ENCODE assay signal across 9 cellular contexts in the genomic region with DNA sequence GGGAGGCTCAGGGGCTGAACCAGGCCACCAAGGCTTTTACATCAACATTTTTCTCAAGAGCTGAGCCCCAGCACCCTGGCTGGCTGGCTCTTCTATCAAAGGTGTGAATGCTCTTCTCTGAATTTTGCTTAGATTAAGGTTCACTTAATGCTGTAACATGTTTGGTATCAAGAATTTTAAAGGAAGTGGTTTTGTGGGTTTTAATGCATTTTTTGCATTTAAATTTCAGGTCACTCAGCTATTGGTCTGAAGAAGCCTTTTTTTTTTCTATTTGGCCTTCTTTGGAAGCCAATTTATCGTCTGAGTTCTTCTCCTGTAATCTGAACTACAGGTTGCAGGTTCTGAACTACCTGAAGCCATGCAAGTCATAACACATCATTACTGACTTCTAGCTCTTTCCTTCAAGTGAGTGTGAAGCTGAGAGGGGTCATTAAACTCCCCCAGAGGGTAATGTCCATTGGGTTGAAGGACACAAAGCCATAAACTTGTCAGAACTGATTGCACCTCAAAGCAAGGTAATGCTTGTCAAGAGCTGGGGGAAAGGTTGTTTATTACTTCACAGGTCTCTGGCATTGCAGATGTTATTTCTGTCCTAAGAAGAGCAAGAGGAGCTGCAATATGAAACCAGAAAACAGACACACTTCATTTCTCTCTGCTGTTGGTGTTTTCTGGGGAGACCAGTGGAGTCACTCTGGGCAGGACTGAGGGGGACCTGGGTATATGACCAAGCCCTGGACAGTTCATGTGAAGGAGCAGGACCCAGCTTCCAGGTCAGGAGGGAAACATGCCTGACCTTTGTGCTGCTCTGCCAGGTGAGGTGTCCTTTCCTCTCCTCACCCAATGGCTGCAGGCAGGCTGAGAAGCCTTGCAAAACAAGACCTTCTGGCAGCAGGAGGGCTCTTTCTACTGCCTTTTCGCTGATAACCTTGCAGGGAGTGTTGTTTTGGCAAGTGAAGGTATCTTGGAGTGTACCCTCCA. TPM values are rescaled to one million over a fixed set of nuclear protein-coding genes. Genes with fewer than 3 reads are reported as not detected.
DNase-seq lines count a peak whose midpoint lies in the region; ATAC-seq and TF ChIP-seq lines count a peak whose summit lies in the region.
"Had no signal": no experiment of that assay in that cellular context is flagged by ENCODE, and none has a peak within 500 bp of the region (broad histone marks: within the 10 kb centered on the region; RNA-seq: fewer than 3 reads in every experiment).

No MANE protein-coding gene starts in this region.

- ATAC-seq in GM18517 (IDR thresholded peaks at IDR 0.05; ENCODE audit: unreplicated experiment) (peak; percentile 62), HG02759 (IDR thresholded peaks at IDR 0.05; ENCODE audit: unreplicated experiment) (peak; percentile 55), body of pancreas (no peak), SK-N-SH treated with all-trans-retinoic acid at 6 μM for 48 hours (no peak; the same call in 2 of the 3 replicates)
- peak; percentile 92 for ATAC-seq in activated CD8-positive, alpha-beta T cell treated with anti-CD3 and anti-CD28 coated beads, Interleukin-2, amount 10 ng/mL, durations not matched to agents 7 days and 5 days

- DNase-seq in activated CD8-positive, alpha-beta T cell treated with anti-CD3 and anti-CD28 coated beads, Interleukin-2, amount 10 ng/mL, durations not matched to agents 7 days and 5 days, result peak; percentile 72
- DNase-seq in nephron progenitor cell, result no peak
- no peak for DNase-seq in body of pancreas
- DNase-seq in mesenteric fat pad (ENCODE audit: low spot score), result no peak
- DNase-seq in HCEC 1CT, result no peak
- DNase-seq: NCI-H2029 treated with DMSO at 0.1 percent for 48 hours had no signal

- no peaks in the 10 kb centered on the region for H3K36me3 ChIP-seq in body of pancreas (replicated peaks in 1 of 2; ENCODE audit: insufficient read depth in 1 of 2, low read depth in 2 of 2)

- H3K27ac Mint-ChIP-seq in activated CD8-positive, alpha-beta T cell treated with anti-CD3 and anti-CD28 coated beads, Interleukin-2, amount 10 ng/mL, durations not matched to agents 7 days and 5 days, result peak overlapping the region; percentile 86
- peak overlapping the region; percentile 31 for H3K27ac Mint-ChIP-seq in nephron progenitor cell

- peaks cover 66% of the 10 kb centered on the region for H3K4me1 Mint-ChIP-seq in activated CD8-positive, alpha-beta T cell treated with anti-CD3 and anti-CD28 coated beads, Interleukin-2, amount 10 ng/mL, durations not matched to agents 7 days and 5 days (ENCODE audit: low read depth)
- H3K4me1 Mint-ChIP-seq in nephron progenitor cell, result peaks cover 80% of the 10 kb centered on the region

- H3K4me1 ChIP-seq in body of pancreas, result peaks cover 15% of the 10 kb centered on the region

- no peak for TF ChIP-seq POLR2A in body of pancreas (IDR thresholded peaks at IDR 0.05)

- intact Hi-C loops in body of pancreas (cut with DNase I), result no loop called here

- H3K27ac ChIP-seq in body of pancreas, result no peak overlapping the region

- TF ChIP-seq CTCF in nephron progenitor cell (IDR thresholded peaks at IDR 0.05) (no peak), body of pancreas (IDR thresholded peaks at IDR 0.05) (no peak)

- peaks cover 62% of the 10 kb centered on the region for H3K36me3 Mint-ChIP-seq in activated CD8-positive, alpha-beta T cell treated with anti-CD3 and anti-CD28 coated beads, Interleukin-2, amount 10 ng/mL, durations not matched to agents 7 days and 5 days (ENCODE audit: low read depth)
- H3K36me3 Mint-ChIP-seq in nephron progenitor cell (ENCODE audit: low read depth), result no peaks in the 10 kb centered on the region

- H3K9me3 ChIP-seq in body of pancreas, result no peaks in the 10 kb centered on the region

- no peaks in the 10 kb centered on the region for H3K27me3 ChIP-seq in body of pancreas

- peaks cover 8% of the 10 kb centered on the region for H3K9me3 Mint-ChIP-seq in activated CD8-positive, alpha-beta T cell treated with anti-CD3 and anti-CD28 coated beads, Interleukin-2, amount 10 ng/mL, durations not matched to agents 7 days and 5 days (ENCODE audit: insufficient read depth)
- no peaks in the 10 kb centered on the region for H3K9me3 Mint-ChIP-seq in nephron progenitor cell

- CTCF ChIA-PET in activated CD8-positive, alpha-beta T cell treated with anti-CD3 and anti-CD28 coated beads, Interleukin-2, amount 10 ng/mL, durations not matched to agents 7 days and 5 days (lab: Charles Lee), result interaction anchor here (0.6 to 2.0 kb wide), 13 partner anchors 11 to 752 kb away, joined by 3 to 7 read pairs (median 4); a partner anchor contains a TSS

- WGBS in body of pancreas, 2 donors, result 45% methylated on average over 2 of the region's 2 CpGs

- peak overlapping the region; percentile 43 for H3K4me3 Mint-ChIP-seq in activated CD8-positive, alpha-beta T cell treated with anti-CD3 and anti-CD28 coated beads, Interleukin-2, amount 10 ng/mL, durations not matched to agents 7 days and 5 days
- no peak overlapping the region for H3K4me3 Mint-ChIP-seq in nephron progenitor cell

- POLR2A ChIA-PET in activated CD8-positive, alpha-beta T cell treated with anti-CD3 and anti-CD28 coated beads, Interleukin-2, amount 10 ng/mL, durations not matched to agents 7 days and 5 days (lab: Charles Lee), result interaction anchor here (0.6 to 2.0 kb wide), 10 partner anchors 17 to 951 kb away, joined by 3 to 36 read pairs (median 4); a partner anchor contains a TSS

- H3K27me3 Mint-ChIP-seq in activated CD8-positive, alpha-beta T cell treated with anti-CD3 and anti-CD28 coated beads, Interleukin-2, amount 10 ng/mL, durations not matched to agents 7 days and 5 days (ENCODE audit: low read depth), result no peaks in the 10 kb centered on the region
- H3K27me3 Mint-ChIP-seq in nephron progenitor cell (ENCODE audit: low read depth, poor library complexity), result no peaks in the 10 kb centered on the region

- no peak overlapping the region for H3K4me3 ChIP-seq in body of pancreas

TF ChIP-seq in SK-N-SH treated with all-trans-retinoic acid at 6 μM for 48 hours, 23 proteins besides CTCF, POLR2A, EP300 and RAD21:
- no peak for TF ChIP-seq SNAI2 (CRISPR knock-in tag; IDR thresholded peaks at IDR 0.05)
- TF ChIP-seq RARB (CRISPR knock-in tag; IDR thresholded peaks at IDR 0.05), result no peak
- no peak for TF ChIP-seq ZNF70 (CRISPR knock-in tag; IDR thresholded peaks at IDR 0.05)
- TF ChIP-seq, protein P1, sequence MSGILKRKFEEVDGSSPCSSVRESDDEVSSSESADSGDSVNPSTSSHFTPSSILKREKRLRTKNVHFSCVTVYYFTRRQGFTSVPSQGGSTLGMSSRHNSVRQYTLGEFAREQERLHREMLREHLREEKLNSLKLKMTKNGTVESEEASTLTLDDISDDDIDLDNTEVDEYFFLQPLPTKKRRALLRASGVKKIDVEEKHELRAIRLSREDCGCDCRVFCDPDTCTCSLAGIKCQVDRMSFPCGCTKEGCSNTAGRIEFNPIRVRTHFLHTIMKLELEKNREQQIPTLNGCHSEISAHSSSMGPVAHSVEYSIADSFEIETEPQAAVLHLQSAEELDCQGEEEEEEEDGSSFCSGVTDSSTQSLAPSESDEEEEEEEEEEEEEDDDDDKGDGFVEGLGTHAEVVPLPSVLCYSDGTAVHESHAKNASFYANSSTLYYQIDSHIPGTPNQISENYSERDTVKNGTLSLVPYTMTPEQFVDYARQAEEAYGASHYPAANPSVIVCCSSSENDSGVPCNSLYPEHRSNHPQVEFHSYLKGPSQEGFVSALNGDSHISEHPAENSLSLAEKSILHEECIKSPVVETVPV (CRISPR knock-in tag; IDR thresholded peaks at IDR 0.05), result no peak
- no peak for TF ChIP-seq ZNF565 (CRISPR knock-in tag; conservative IDR thresholded peaks at IDR 0.05; ENCODE audit: low read depth)
- no peak for TF ChIP-seq ISL1 (CRISPR knock-in tag; IDR thresholded peaks at IDR 0.05)
- TF ChIP-seq, protein P2, sequence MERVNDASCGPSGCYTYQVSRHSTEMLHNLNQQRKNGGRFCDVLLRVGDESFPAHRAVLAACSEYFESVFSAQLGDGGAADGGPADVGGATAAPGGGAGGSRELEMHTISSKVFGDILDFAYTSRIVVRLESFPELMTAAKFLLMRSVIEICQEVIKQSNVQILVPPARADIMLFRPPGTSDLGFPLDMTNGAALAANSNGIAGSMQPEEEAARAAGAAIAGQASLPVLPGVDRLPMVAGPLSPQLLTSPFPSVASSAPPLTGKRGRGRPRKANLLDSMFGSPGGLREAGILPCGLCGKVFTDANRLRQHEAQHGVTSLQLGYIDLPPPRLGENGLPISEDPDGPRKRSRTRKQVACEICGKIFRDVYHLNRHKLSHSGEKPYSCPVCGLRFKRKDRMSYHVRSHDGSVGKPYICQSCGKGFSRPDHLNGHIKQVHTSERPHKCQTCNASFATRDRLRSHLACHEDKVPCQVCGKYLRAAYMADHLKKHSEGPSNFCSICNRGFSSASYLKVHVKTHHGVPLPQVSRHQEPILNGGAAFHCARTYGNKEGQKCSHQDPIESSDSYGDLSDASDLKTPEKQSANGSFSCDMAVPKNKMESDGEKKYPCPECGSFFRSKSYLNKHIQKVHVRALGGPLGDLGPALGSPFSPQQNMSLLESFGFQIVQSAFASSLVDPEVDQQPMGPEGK (CRISPR knock-in tag; IDR thresholded peaks at IDR 0.05; ENCODE audit: borderline replicate concordance), result no peak
- no peak for TF ChIP-seq TOX (CRISPR knock-in tag; IDR thresholded peaks at IDR 0.05; ENCODE audit: borderline replicate concordance)
- no peak for TF ChIP-seq OSR1 (CRISPR knock-in tag; IDR thresholded peaks at IDR 0.05)

RNA-seq across cellular contexts. Expression of a gene that starts 26.1 kb away (rescaled TPM):
- total RNA-seq in activated CD8-positive, alpha-beta T cell treated with anti-CD3 and anti-CD28 coated beads, Interleukin-2, amount 10 ng/mL, durations not matched to agents 7 days and 5 days, result 10 to 100 TPM; 64.9 to 69.5 TPM
- total RNA-seq in body of pancreas, result 10 to 100 TPM; 22.8 to 58.3 TPM
- total RNA-seq in mesenteric fat pad, result 107 TPM

Comparison
In these comparisons a context has a peak if more than half of its experiments do, and no peak if none do; other contexts are left out.
1. ATAC-seq: peak in GM18517 (single experiment), HG02759 (single experiment) and activated CD8-positive, alpha-beta T cell treated with anti-CD3 and anti-CD28 coated beads, Interleukin-2, amount 10 ng/mL, durations not matched to agents 7 days and 5 days (single experiment); none in body of pancreas (single experiment) and SK-N-SH treated with all-trans-retinoic acid at 6 μM for 48 hours (single experiment).